Comparison of ENCODE assay signal across 24 cellular contexts in genomic region chr6:5223309-5223708, GRCh38. TPM values are rescaled to one million over a fixed set of nuclear protein-coding genes. Genes with fewer than 3 reads are reported as not detected.
DNase-seq lines count a peak whose midpoint lies in the region; ATAC-seq and TF ChIP-seq lines count a peak whose summit lies in the region.
"Had no signal": no experiment of that assay in that cellular context is flagged by ENCODE, and none has a peak within 500 bp of the region (broad histone marks: within the 10 kb centered on the region; RNA-seq: fewer than 3 reads in every experiment).

No MANE protein-coding gene starts in this region.

- H3K4me1 ChIP-seq in left ventricle myocardium inferior, result peaks cover 17% of the 10 kb centered on the region
- peaks cover 1% of the 10 kb centered on the region for H3K4me1 ChIP-seq in right cardiac atrium (ENCODE audit: control insufficient read depth, insufficient read depth, low read length)
- peaks cover 19 to 29% of the 10 kb centered on the region in 2 donors for H3K4me1 ChIP-seq in thyroid gland
- H3K4me1 ChIP-seq in psoas muscle, result no peaks in the 10 kb centered on the region
- H3K4me1 ChIP-seq: A549, BE2C had no signal

- H3K36me3 ChIP-seq in left ventricle myocardium inferior (no peaks in the 10 kb centered on the region), WERI-Rb-1 (peaks cover 5% of the 10 kb centered on the region), thyroid gland (no peaks in the 10 kb centered on the region), psoas muscle (ENCODE audit: insufficient read depth in 1 of 2, low read depth in 1 of 2) (no peaks in the 10 kb centered on the region)

- TF ChIP-seq CTCF in left ventricle myocardium inferior (IDR thresholded peaks at IDR 0.05; ENCODE audit: borderline replicate concordance) (no peak), WERI-Rb-1 (IDR thresholded peaks at IDR 0.05; ENCODE audit: low read depth, low read length) (no peak), thyroid gland (IDR thresholded peaks at IDR 0.05) (no peak), psoas muscle (IDR thresholded peaks at IDR 0.05) (no peak)

- no peaks in the 10 kb centered on the region for H3K27me3 ChIP-seq in left ventricle myocardium inferior (ENCODE audit: low read depth)
- H3K27me3 ChIP-seq in right cardiac atrium (ENCODE audit: control insufficient read depth, insufficient read depth), result no peaks in the 10 kb centered on the region
- no peaks in the 10 kb centered on the region for H3K27me3 ChIP-seq in WERI-Rb-1 (ENCODE audit: insufficient read depth, low read depth, severe bottlenecking)
- no peaks in the 10 kb centered on the region for H3K27me3 ChIP-seq in thyroid gland
- H3K27me3 ChIP-seq in psoas muscle (ENCODE audit: insufficient read depth in 3 of 3, low read length in 2 of 3), result no peaks in the 10 kb centered on the region
- H3K27me3 ChIP-seq: BE2C; BLaER1 treated with 17β-estradiol and CSF1 and Interleukin-3, amounts not matched to agents 10 nM and 100 nM had no signal

- H3K9me3 ChIP-seq in left ventricle myocardium inferior (replicated peaks) (no peaks in the 10 kb centered on the region), right cardiac atrium (ENCODE audit: control insufficient read depth, low read length) (no peaks in the 10 kb centered on the region), WERI-Rb-1 (ENCODE audit: severe bottlenecking) (no peaks in the 10 kb centered on the region), thyroid gland (no peaks in the 10 kb centered on the region), psoas muscle (no peaks in the 10 kb centered on the region)
- H3K9me3 ChIP-seq: A549; BE2C; BLaER1 treated with 17β-estradiol and CSF1 and Interleukin-3, amounts not matched to agents 10 nM and 100 nM had no signal

- DNase-seq in Right ventricle myocardium inferior (ENCODE audit: missing footprints), result no peak
- no peak for DNase-seq in left cardiac atrium
- DNase-seq in left ventricle myocardium inferior, result no peak
- DNase-seq in right cardiac atrium, result no peak
- peak; percentile 52 for DNase-seq in WERI-Rb-1
- DNase-seq in thyroid gland, result no peak
- DNase-seq in psoas muscle, result no peak
- DNase-seq in posterior vena cava (ENCODE audit: low spot score), result no peak
- DNase-seq: 8988T; ACHN; AML-193; BE2C; CD4-positive, alpha-beta T cell; CD8-positive, alpha-beta memory T cell; DMS 273 treated with DMSO at 0.1 percent for 48 hours; DMS79; EL; GDM1; H9 had no signal

- H3K4me3 ChIP-seq in left ventricle myocardium inferior (no peak overlapping the region), right cardiac atrium (ENCODE audit: low read length) (no peak overlapping the region), WERI-Rb-1 (ENCODE audit: low read depth, low read length) (no peak overlapping the region), thyroid gland (replicated peaks in 1 of 3) (no peak overlapping the region), psoas muscle (no peak overlapping the region)
- H3K4me3 ChIP-seq: A549; BLaER1 treated with 17β-estradiol and CSF1 and Interleukin-3, amounts not matched to agents 10 nM and 100 nM; GM12878; GM23338 had no signal

- ATAC-seq in Right ventricle myocardium inferior (peak; percentile 23), left cardiac atrium (no peak), right cardiac atrium (no peak), psoas muscle (no peak)
- ATAC-seq: A549, GM12878, GM23338, HCT116 had no signal

- H3K27ac ChIP-seq in left ventricle myocardium inferior (replicated peaks) (peak overlapping the region; percentile 10), right cardiac atrium (ENCODE audit: low read length) (no peak overlapping the region), WERI-Rb-1 (no peak overlapping the region), thyroid gland (peak overlapping the region in 2 of 3 donors; percentile 16 to 31), psoas muscle (no peak overlapping the region)
- H3K27ac ChIP-seq: A549; BLaER1 treated with 17β-estradiol and CSF1 and Interleukin-3, amounts not matched to agents 10 nM and 100 nM had no signal

- TF ChIP-seq POLR2A in thyroid gland (IDR thresholded peaks at IDR 0.05), result no peak

- 80% methylated on average over 6 of the region's 6 CpGs for WGBS in right cardiac atrium
- WGBS in thyroid gland, 2 donors, result 65 to 73% methylated on average over 6 of the region's 6 CpGs
- WGBS in psoas muscle, 3 donors, result 80 to 93% (median 90%) methylated on average over 6 of the region's 6 CpGs

- intact Hi-C loops in Right ventricle myocardium inferior (cut with DNase I), result loop anchor here (5.0 kb wide), 1 partner anchor 39 kb away; the partner anchor contains the start of genes FARS2 and LYRM4
- intact Hi-C loops in left cardiac atrium (cut with DNase I), result no loop called here
- intact Hi-C loops in left ventricle myocardium inferior (cut with micrococcal nuclease), result no loop called here
- intact Hi-C loops in right cardiac atrium (cut with DNase I), result no loop called here
- intact Hi-C loops in thyroid gland (cut with DNase I), result no loop called here
- intact Hi-C loops in psoas muscle (cut with DNase I), result no loop called here
- intact Hi-C loops in posterior vena cava (cut with DNase I), result no loop called here

RNA-seq across cellular contexts. Expression of gene LYRM4, which starts 37.4 kb away (rescaled TPM):
- total RNA-seq in Right ventricle myocardium inferior, result 23.3 TPM
- 10 to 100 TPM; 19.2 to 21.7 TPM for total RNA-seq in left cardiac atrium
- 28.5 TPM for total RNA-seq in left ventricle myocardium inferior
- total RNA-seq in right cardiac atrium, result 10 to 100 TPM; 20.2 to 30.5 (median 27.8) TPM
- 22.2 TPM for polyA plus RNA-seq in right cardiac atrium
- total RNA-seq in thyroid gland, result 10 to 100 TPM; 26.7 to 32.2 (median 29.5) TPM
- total RNA-seq in psoas muscle, result 10 to 100 TPM; 11.3 to 21.1 (median 16.2) TPM
- polyA plus RNA-seq in psoas muscle, result 10 to 100 TPM; 13.4 to 19.1 (median 15.0) TPM
- 10 to 100 TPM; 16.3 to 23.9 TPM for total RNA-seq in posterior vena cava

RNA-seq across cellular contexts. Expression of gene FARS2, which starts 38.0 kb away (rescaled TPM):
- total RNA-seq in Right ventricle myocardium inferior (20.5 TPM), left cardiac atrium (10 to 100 TPM; 14.6 to 16.4 TPM), left ventricle myocardium inferior (16.7 TPM), right cardiac atrium (10 to 100 TPM; 15.4 to 19.6 (median 16.9) TPM), thyroid gland (10 to 100 TPM; 27.4 to 47.1 (median 34.2) TPM), psoas muscle (10 to 100 TPM; 10.6 to 17.5 (median 15.8) TPM), posterior vena cava (10 to 100 TPM; 13.3 to 13.6 TPM)
- polyA plus RNA-seq in right cardiac atrium (13.9 TPM), psoas muscle (10 to 100 TPM; 13.0 to 17.3 (median 13.4) TPM)

Comparison
In these comparisons a context has a peak if more than half of its experiments do, and no peak if none do; other contexts are left out.
1. H3K27ac ChIP-seq: peak in left ventricle myocardium inferior (single experiment) and thyroid gland (2 of 3); none in right cardiac atrium (single experiment), WERI-Rb-1 (single experiment) and psoas muscle (single experiment).